Comparison of ENCODE assay signal across 26 cellular contexts in the genomic region with DNA sequence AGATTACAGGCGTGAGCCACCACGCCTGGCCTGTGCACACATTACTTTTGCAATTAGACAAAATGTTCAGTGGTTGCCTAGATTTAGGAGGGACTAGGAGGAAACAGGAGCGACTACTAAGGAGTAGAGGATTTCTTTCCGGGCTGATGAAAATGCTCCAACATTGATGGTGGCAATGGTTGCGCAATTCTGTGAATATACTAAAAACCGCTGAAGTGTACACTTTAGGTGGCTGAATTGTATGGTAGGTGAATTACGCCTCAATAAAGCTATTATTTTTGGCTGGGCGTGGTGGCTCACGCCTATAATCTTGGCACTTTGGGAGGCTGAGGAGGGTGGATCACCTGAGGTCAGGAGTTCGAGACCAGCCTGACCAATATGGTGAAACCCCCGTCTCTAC. TPM values are rescaled to one million over a fixed set of nuclear protein-coding genes. Genes with fewer than 3 reads are reported as not detected.
DNase-seq lines count a peak whose midpoint lies in the region; ATAC-seq and TF ChIP-seq lines count a peak whose summit lies in the region.
"Had no signal": no experiment of that assay in that cellular context is flagged by ENCODE, and none has a peak within 500 bp of the region (broad histone marks: within the 10 kb centered on the region; RNA-seq: fewer than 3 reads in every experiment).

No MANE protein-coding gene starts in this region.

- CTCF ChIA-PET in PC-9 (lab: Charles Lee) = interaction anchor here (0.6 kb wide), 1 partner anchor 19 kb away, joined by 3 read pairs; no protein-coding TSS in a partner anchor
- CTCF ChIA-PET in CD4-positive, alpha-beta T cell (lab: Charles Lee) = no interaction called here

- no peak overlapping the region for H3K4me3 ChIP-seq in CD4-positive, CD25-positive, alpha-beta regulatory T cell (ENCODE audit: low read depth, low read length)
- H3K4me3 ChIP-seq in PC-9 (no peak overlapping the region), esophagus squamous epithelium (peak overlapping the region in 3 of 4 donors; percentile 4 to 99 (median 8)), sigmoid colon (no peak overlapping the region)
- H3K4me3 ChIP-seq: esophagus muscularis mucosa, uterus had no signal

- POLR2A ChIA-PET in PC-9 (lab: Charles Lee; ENCODE audit: unreplicated experiment) = interaction anchor here (0.6 to 0.9 kb wide), 3 partner anchors 8 to 44 kb away, joined by 6 to 8 read pairs (median 7); no protein-coding TSS in a partner anchor
- POLR2A ChIA-PET in CD4-positive, alpha-beta T cell (lab: Charles Lee) = interaction anchor here (0.6 kb wide), 1 partner anchor 160 kb away, joined by 5 read pairs; no protein-coding TSS in a partner anchor

- intact Hi-C loops in PC-9 (cut with micrococcal nuclease; ENCODE audit: unreplicated experiment) = no loop called here
- intact Hi-C loops in esophagus squamous epithelium (cut with DNase I) = no loop called here
- intact Hi-C loops in sigmoid colon (cut with DNase I) = no loop called here
- intact Hi-C loops in CD4-positive, alpha-beta T cell (cut with DNase I, micrococcal nuclease) = no loop called here

- H3K9me3 ChIP-seq in CD4-positive, CD25-positive, alpha-beta regulatory T cell (ENCODE audit: control insufficient read depth in 2 of 2, low read length in 2 of 2) = no peaks in the 10 kb centered on the region
- no peaks in the 10 kb centered on the region for H3K9me3 ChIP-seq in PC-9 (ENCODE audit: insufficient read depth, low read depth)
- no peaks in the 10 kb centered on the region for H3K9me3 ChIP-seq in esophagus squamous epithelium
- no peaks in the 10 kb centered on the region for H3K9me3 ChIP-seq in sigmoid colon
- H3K9me3 ChIP-seq in CD4-positive, alpha-beta T cell (ENCODE audit: control insufficient read depth, low read length) = no peaks in the 10 kb centered on the region
- H3K9me3 ChIP-seq: esophagus muscularis mucosa, uterus had no signal

- BruUV-seq in PC-9 (replicated peaks; lab: Mats Ljungman, UMichigan) = no TSS peak

- H3K4me2 ChIP-seq in PC-9 = peak overlapping the region; percentile 98

- peaks cover 29% of the 10 kb centered on the region for H3K4me1 ChIP-seq in CD4-positive, CD25-positive, alpha-beta regulatory T cell (ENCODE audit: control insufficient read depth, insufficient read depth, low read length, poor library complexity, severe bottlenecking)
- H3K4me1 ChIP-seq in PC-9 (replicated peaks; ENCODE audit: insufficient read depth) = peaks cover 71% of the 10 kb centered on the region
- H3K4me1 ChIP-seq in esophagus squamous epithelium = peaks cover 46 to 88% (median 70%) of the 10 kb centered on the region in 3 donors
- H3K4me1 ChIP-seq in sigmoid colon = peaks cover 0 to 72% (median 64%) of the 10 kb centered on the region in 4 donors

- no peaks in the 10 kb centered on the region for H3K27me3 Mint-ChIP-seq in CD4-positive, CD25-positive, alpha-beta regulatory T cell
- no peaks in the 10 kb centered on the region for H3K27me3 Mint-ChIP-seq in CD4-positive, alpha-beta T cell
- H3K27me3 Mint-ChIP-seq: activated CD4-positive, alpha-beta T cell treated with anti-CD3 and anti-CD28 coated beads for 36 hours; activated naive CD4-positive, alpha-beta T cell treated with anti-CD3 and anti-CD28 coated beads, Interleukin-2, amount 10 ng/mL, durations not matched to agents 7 days and 5 days; central memory CD8-positive, alpha-beta T cell; T-cell had no signal

- H4K20me1 ChIP-seq in PC-9 (ENCODE audit: insufficient read depth) = peaks cover 17% of the 10 kb centered on the region

- peak overlapping the region in 2 of 3 donors; percentile 52 to 55 for H3K27ac Mint-ChIP-seq in CD4-positive, CD25-positive, alpha-beta regulatory T cell
- H3K27ac Mint-ChIP-seq in CD4-positive, alpha-beta T cell = no peak overlapping the region
- H3K27ac Mint-ChIP-seq: activated CD4-positive, alpha-beta T cell treated with anti-CD3 and anti-CD28 coated beads for 36 hours; activated naive CD4-positive, alpha-beta T cell treated with anti-CD3 and anti-CD28 coated beads, Interleukin-2, amount 10 ng/mL, durations not matched to agents 7 days and 5 days; activated T-cell treated with anti-CD3 and anti-CD28 coated beads, Interleukin-2, amount 50 U/mL, for 72 hours; CD8-positive, alpha-beta T cell had no signal

- no peak overlapping the region for H3K27ac ChIP-seq in CD4-positive, CD25-positive, alpha-beta regulatory T cell (ENCODE audit: insufficient read depth, low read length, poor library complexity, severe bottlenecking)
- H3K27ac ChIP-seq in PC-9 = peak overlapping the region; percentile 84
- H3K27ac ChIP-seq in esophagus squamous epithelium = peak overlapping the region; percentile 99 to 100 (median 99)
- H3K27ac ChIP-seq in sigmoid colon = peak overlapping the region in 3 of 4 donors; percentile 87 to 97 (median 89)
- no peak overlapping the region for H3K27ac ChIP-seq in CD4-positive, alpha-beta T cell (ENCODE audit: low read depth, low read length)

- DNase-seq in CD4-positive, CD25-positive, alpha-beta regulatory T cell = no peak
- no peak for DNase-seq in PC-9
- DNase-seq in esophagus squamous epithelium (lab: John Stamatoyannopoulos, UW) = no peak
- DNase-seq in sigmoid colon = no peak
- no peak for DNase-seq in NCI-H2171 treated with DMSO at 0.1 percent for 48 hours (lab: John Stamatoyannopoulos, UW)
- no peak for DNase-seq in NCI-H1436 treated with DMSO at 0.1 percent for 48 hours (lab: John Stamatoyannopoulos, UW)
- DNase-seq in CD4-positive, alpha-beta T cell = no peak
- DNase-seq: activated CD4-positive, alpha-beta T cell treated with anti-CD3 and anti-CD28 coated beads for 36 hours; activated naive CD4-positive, alpha-beta T cell treated with anti-CD3 and anti-CD28 coated beads, Interleukin-2, amount 10 ng/mL, durations not matched to agents 7 days and 5 days; activated T-cell treated with anti-CD3 and anti-CD28 coated beads, Interleukin-2, amount 50 U/mL, for 72 hours; anterior cingulate cortex; effector CD4-positive, alpha-beta T cell; H7; kidney; mesendoderm; MV-4-11; NCI-H187; NCI-H82; occipital lobe; SIG-M5; T-cell; uterus had no signal

- no peak for ATAC-seq in CD4-positive, CD25-positive, alpha-beta regulatory T cell (ENCODE audit: low read depth in 2 of 2)
- no peak for ATAC-seq in GM18520 (IDR thresholded peaks at IDR 0.05; ENCODE audit: unreplicated experiment)
- no peak for ATAC-seq in CD4-positive, alpha-beta T cell (ENCODE audit: poor library complexity)
- ATAC-seq: activated CD4-positive, alpha-beta T cell treated with anti-CD3 and anti-CD28 coated beads for 36 hours; activated T-cell treated with anti-CD3 and anti-CD28 coated beads, Interleukin-2, amount 50 U/mL, for 72 hours; CD8-positive, alpha-beta T cell; T-cell had no signal

- no peaks in the 10 kb centered on the region for H3K9me2 ChIP-seq in PC-9 (ENCODE audit: insufficient read depth)

- H3K36me3 ChIP-seq in CD4-positive, CD25-positive, alpha-beta regulatory T cell (ENCODE audit: control insufficient read depth, insufficient read depth, low read length) = no peaks in the 10 kb centered on the region
- H3K36me3 ChIP-seq in PC-9 (ENCODE audit: low read depth) (peaks cover 14% of the 10 kb centered on the region), esophagus squamous epithelium (peaks cover 4 to 32% (median 13%) of the 10 kb centered on the region in 3 donors), sigmoid colon (peaks cover 0 to 7% (median 3%) of the 10 kb centered on the region in 4 donors)
- H3K36me3 ChIP-seq: uterus had no signal

- H3K4me3 Mint-ChIP-seq in CD4-positive, CD25-positive, alpha-beta regulatory T cell = peak overlapping the region in 2 of 4 donors; percentile 64 to 97
- no peak overlapping the region for H3K4me3 Mint-ChIP-seq in CD4-positive, alpha-beta T cell
- H3K4me3 Mint-ChIP-seq: activated CD4-positive, alpha-beta T cell treated with anti-CD3 and anti-CD28 coated beads for 36 hours; activated naive CD4-positive, alpha-beta T cell treated with anti-CD3 and anti-CD28 coated beads, Interleukin-2, amount 10 ng/mL, durations not matched to agents 7 days and 5 days; activated T-cell treated with anti-CD3 and anti-CD28 coated beads, Interleukin-2, amount 50 U/mL, for 72 hours; CD8-positive, alpha-beta T cell; central memory CD8-positive, alpha-beta T cell; T-cell had no signal

- TF ChIP-seq CTCF in PC-9 (conservative IDR thresholded peaks at IDR 0.05) = no peak
- TF ChIP-seq CTCF in esophagus squamous epithelium (IDR thresholded peaks at IDR 0.05) = no peak
- TF ChIP-seq CTCF in sigmoid colon (IDR thresholded peaks at IDR 0.05) = no peak
- TF ChIP-seq CTCF in CD4-positive, alpha-beta T cell (IDR thresholded peaks at IDR 0.05) = no peak

- H3K36me3 Mint-ChIP-seq in CD4-positive, CD25-positive, alpha-beta regulatory T cell = peaks cover 10% of the 10 kb centered on the region
- H3K36me3 Mint-ChIP-seq in CD4-positive, alpha-beta T cell (ENCODE audit: low read depth) = no peaks in the 10 kb centered on the region

- H2AFZ ChIP-seq in PC-9 = no peak overlapping the region

- peaks cover 4 to 52% (median 15%) of the 10 kb centered on the region in 4 donors for H3K4me1 Mint-ChIP-seq in CD4-positive, CD25-positive, alpha-beta regulatory T cell
- peaks cover 15% of the 10 kb centered on the region for H3K4me1 Mint-ChIP-seq in CD4-positive, alpha-beta T cell (ENCODE audit: low read depth)

- TF ChIP-seq EP300 in sigmoid colon (IDR thresholded peaks at IDR 0.05) = no peak

- H3K27me3 ChIP-seq in CD4-positive, CD25-positive, alpha-beta regulatory T cell (ENCODE audit: control insufficient read depth, insufficient read depth, low read length) = no peaks in the 10 kb centered on the region
- H3K27me3 ChIP-seq in PC-9 (ENCODE audit: insufficient read depth, low read depth) (no peaks in the 10 kb centered on the region), esophagus squamous epithelium (no peaks in the 10 kb centered on the region), sigmoid colon (no peaks in the 10 kb centered on the region)
- H3K27me3 ChIP-seq in CD4-positive, alpha-beta T cell (ENCODE audit: control insufficient read depth, insufficient read depth, low read length) = no peaks in the 10 kb centered on the region
- H3K27me3 ChIP-seq: esophagus muscularis mucosa, uterus had no signal

- TF ChIP-seq POLR2A in esophagus squamous epithelium (IDR thresholded peaks at IDR 0.05) (no peak), sigmoid colon (IDR thresholded peaks at IDR 0.05) (no peak)

- H3F3A ChIP-seq in PC-9 (ENCODE audit: insufficient read depth, low read depth) = peaks cover 80% of the 10 kb centered on the region

- peaks cover 77% of the 10 kb centered on the region for H3K79me2 ChIP-seq in PC-9 (ENCODE audit: low read depth)

- 49 to 58% methylated on average over 10 to 11 of the region's 11 CpGs for WGBS in esophagus squamous epithelium, 2 donors
- WGBS in sigmoid colon, 2 donors = 25 to 74% methylated on average over 11 of the region's 11 CpGs

- no peaks in the 10 kb centered on the region for H3K9me3 Mint-ChIP-seq in CD4-positive, CD25-positive, alpha-beta regulatory T cell
- H3K9me3 Mint-ChIP-seq in CD4-positive, alpha-beta T cell = no peaks in the 10 kb centered on the region
- H3K9me3 Mint-ChIP-seq: activated naive CD4-positive, alpha-beta T cell treated with anti-CD3 and anti-CD28 coated beads, Interleukin-2, amount 10 ng/mL, durations not matched to agents 7 days and 5 days; activated T-cell treated with anti-CD3 and anti-CD28 coated beads, Interleukin-2, amount 50 U/mL, for 72 hours; CD8-positive, alpha-beta T cell; central memory CD8-positive, alpha-beta T cell; T-cell had no signal

RNA-seq across cellular contexts. Expression of gene STXBP1, which starts 46.8 kb away (rescaled TPM):
- 1.3 TPM for total RNA-seq in CD4-positive, CD25-positive, alpha-beta regulatory T cell
- polyA plus RNA-seq in CD4-positive, CD25-positive, alpha-beta regulatory T cell = 1 to 10 TPM in 1 of 4 donors, under 1 TPM in 3; 0.07 to 1.3 (median 0.19) TPM
- total RNA-seq in PC-9 (2021) = 35.1 and 44.0 TPM in 2 replicates
- total RNA-seq in esophagus squamous epithelium = 10 to 100 TPM in 2 of 4 donors, 1 to 10 TPM in 2; 4.7 to 36.1 (median 12.2) TPM
- total RNA-seq in sigmoid colon = 10 to 100 TPM; 32.3 to 97.2 (median 41.0) TPM
- polyA plus RNA-seq in sigmoid colon = 1 to 10 TPM; 3.7 to 9.2 (median 9.0) TPM
- 1 to 10 TPM; 1.9 to 3.4 TPM for total RNA-seq in CD4-positive, alpha-beta T cell

Comparison
In these comparisons a context has a peak if more than half of its experiments do, and no peak if none do; other contexts are left out.
1. H3K27ac ChIP-seq: peak in PC-9 (single experiment), esophagus squamous epithelium (4 of 4) and sigmoid colon (3 of 4); none in CD4-positive, CD25-positive, alpha-beta regulatory T cell (single experiment) and CD4-positive, alpha-beta T cell (single experiment).
2. H3K4me3 ChIP-seq: peak in esophagus squamous epithelium (3 of 4); none in CD4-positive, CD25-positive, alpha-beta regulatory T cell (single experiment), PC-9 (single experiment) and sigmoid colon (0 of 4).